In the genomic region with DNA sequence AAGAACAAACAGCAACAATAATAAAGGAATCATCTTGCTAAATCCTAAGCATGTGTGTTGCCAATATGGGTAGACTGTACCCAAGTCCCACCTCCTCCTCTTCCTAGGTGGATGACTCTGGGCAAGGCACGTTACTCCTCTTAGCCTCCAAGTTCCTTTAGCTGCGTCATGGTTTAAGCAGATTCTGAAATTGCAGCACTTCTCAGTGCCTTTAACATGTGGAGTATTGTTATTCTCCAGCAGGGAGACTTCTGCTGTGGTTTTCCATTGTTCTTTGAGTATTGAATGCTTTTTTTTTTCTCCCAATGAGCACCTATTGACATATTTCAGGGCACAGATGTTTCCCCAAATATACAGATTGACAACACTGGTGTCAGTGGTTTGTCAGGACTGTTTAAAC, we compare ENCODE assay signal across 21 cellular contexts. TPM values are rescaled to one million over a fixed set of nuclear protein-coding genes. Genes with fewer than 3 reads are reported as not detected.
"Had no signal": no experiment of that assay in that cellular context is flagged by ENCODE, and none has a peak within 500 bp of the region (broad histone marks: within the 10 kb centered on the region; RNA-seq: fewer than 3 reads in every experiment).

No MANE protein-coding gene starts in this region.

- H3K4me3 ChIP-seq: left ventricle myocardium inferior, mucosa of descending colon had no signal

- H3K9me3 Mint-ChIP-seq: activated CD4-positive, alpha-beta T cell treated with anti-CD3 and anti-CD28 coated beads, Interleukin-2, amount 10 ng/mL, durations not matched to agents 24 days and 14 days; activated naive CD8-positive, alpha-beta T cell treated with anti-CD3 and anti-CD28 coated beads for 36 hours; activated T-cell treated with anti-CD3 and anti-CD28 coated beads, Interleukin-2, amount 50 U/mL, for 72 hours; central memory CD8-positive, alpha-beta T cell; naive thymus-derived CD8-positive, alpha-beta T cell; stimulated activated effector memory CD8-positive, alpha-beta T cell treated with anti-CD3 and anti-CD28 coated beads, Interleukin-12 subunit alpha, Interleukin-12 subunit beta, amount 100 ng/mL, for 72 hours had no signal

- H3K27me3 ChIP-seq: brain microvascular endothelial cell had no signal

- H3K27ac ChIP-seq: brain microvascular endothelial cell, left ventricle myocardium inferior, parathyroid adenoma had no signal

- H2AFZ ChIP-seq: parathyroid adenoma had no signal

- FAIRE-seq: TTC549 had no signal

- DNase-seq: activated CD4-positive, alpha-beta T cell treated with anti-CD3 and anti-CD28 coated beads, Interleukin-2, amount 10 ng/mL, durations not matched to agents 24 days and 14 days; activated CD4-positive, CD25-positive, alpha-beta regulatory T cell; activated CD8-positive, alpha-beta memory T cell treated with anti-CD3 and anti-CD28 coated beads, Interleukin-2, amount 50 U/mL, for 4 hours; activated CD8-positive, alpha-beta T cell treated with anti-CD3 and anti-CD28 coated beads, Interleukin-2, amount 10 ng/mL, durations not matched to agents 7 days and 5 days; activated gamma-delta T cell treated with Interleukin-2 at 50 U/mL for 16 hours; activated naive CD8-positive, alpha-beta T cell treated with anti-CD3 and anti-CD28 coated beads for 36 hours; activated T-cell treated with anti-CD3 and anti-CD28 coated beads, Interleukin-2, amount 50 U/mL, for 72 hours; amygdala; brain microvascular endothelial cell; hippocampal formation; left ventricle myocardium inferior; mucosa of descending colon; naive thymus-derived CD8-positive, alpha-beta T cell; retina; SW 1271; trophoblast cell had no signal

- H3K4me3 Mint-ChIP-seq: activated CD4-positive, alpha-beta T cell treated with anti-CD3 and anti-CD28 coated beads, Interleukin-2, amount 10 ng/mL, durations not matched to agents 24 days and 14 days; activated CD8-positive, alpha-beta T cell treated with anti-CD3 and anti-CD28 coated beads, Interleukin-2, amount 10 ng/mL, durations not matched to agents 7 days and 5 days; activated naive CD8-positive, alpha-beta T cell treated with anti-CD3 and anti-CD28 coated beads for 36 hours; activated T-cell treated with anti-CD3 and anti-CD28 coated beads, Interleukin-2, amount 50 U/mL, for 72 hours; central memory CD8-positive, alpha-beta T cell; naive thymus-derived CD8-positive, alpha-beta T cell; stimulated activated effector memory CD8-positive, alpha-beta T cell treated with anti-CD3 and anti-CD28 coated beads, Interleukin-12 subunit alpha, Interleukin-12 subunit beta, amount 100 ng/mL, for 72 hours had no signal

- H3K9me3 ChIP-seq: left ventricle myocardium inferior, mucosa of descending colon had no signal

- H3K36me3 Mint-ChIP-seq: activated naive CD8-positive, alpha-beta T cell treated with anti-CD3 and anti-CD28 coated beads for 36 hours; naive thymus-derived CD8-positive, alpha-beta T cell; stimulated activated effector memory CD8-positive, alpha-beta T cell treated with anti-CD3 and anti-CD28 coated beads, Interleukin-12 subunit alpha, Interleukin-12 subunit beta, amount 100 ng/mL, for 72 hours had no signal

- H3K9ac ChIP-seq: parathyroid adenoma had no signal

- H3K27ac Mint-ChIP-seq: activated CD4-positive, alpha-beta T cell treated with anti-CD3 and anti-CD28 coated beads, Interleukin-2, amount 10 ng/mL, durations not matched to agents 24 days and 14 days; activated CD8-positive, alpha-beta T cell treated with anti-CD3 and anti-CD28 coated beads, Interleukin-2, amount 10 ng/mL, durations not matched to agents 7 days and 5 days; activated naive CD8-positive, alpha-beta T cell treated with anti-CD3 and anti-CD28 coated beads for 36 hours; activated T-cell treated with anti-CD3 and anti-CD28 coated beads, Interleukin-2, amount 50 U/mL, for 72 hours; stimulated activated effector memory CD8-positive, alpha-beta T cell treated with anti-CD3 and anti-CD28 coated beads, Interleukin-12 subunit alpha, Interleukin-12 subunit beta, amount 100 ng/mL, for 72 hours had no signal

- H3K36me3 ChIP-seq: brain microvascular endothelial cell, left ventricle myocardium inferior had no signal

- ATAC-seq: activated CD8-positive, alpha-beta T cell treated with anti-CD3 and anti-CD28 coated beads, Interleukin-2, amount 10 ng/mL, durations not matched to agents 7 days and 5 days; activated T-cell treated with anti-CD3 and anti-CD28 coated beads, Interleukin-2, amount 50 U/mL, for 72 hours; mucosa of descending colon; naive thymus-derived CD8-positive, alpha-beta T cell; stimulated activated effector memory CD8-positive, alpha-beta T cell treated with anti-CD3 and anti-CD28 coated beads, Interleukin-12 subunit alpha, Interleukin-12 subunit beta, amount 100 ng/mL, for 72 hours had no signal

- H3K4me1 Mint-ChIP-seq: activated CD4-positive, alpha-beta T cell treated with anti-CD3 and anti-CD28 coated beads, Interleukin-2, amount 10 ng/mL, durations not matched to agents 24 days and 14 days; activated naive CD8-positive, alpha-beta T cell treated with anti-CD3 and anti-CD28 coated beads for 36 hours; central memory CD8-positive, alpha-beta T cell; naive thymus-derived CD8-positive, alpha-beta T cell; stimulated activated effector memory CD8-positive, alpha-beta T cell treated with anti-CD3 and anti-CD28 coated beads, Interleukin-12 subunit alpha, Interleukin-12 subunit beta, amount 100 ng/mL, for 72 hours had no signal

RNA-seq across cellular contexts. Expression of gene ARHGEF10L, which starts 15.5 kb away (rescaled TPM):
- total RNA-seq: activated CD4-positive, alpha-beta T cell treated with anti-CD3 and anti-CD28 coated beads, Interleukin-2, amount 10 ng/mL, durations not matched to agents 24 days and 14 days; activated CD8-positive, alpha-beta T cell treated with anti-CD3 and anti-CD28 coated beads, Interleukin-2, amount 10 ng/mL, durations not matched to agents 7 days and 5 days; activated naive CD8-positive, alpha-beta T cell treated with anti-CD3 and anti-CD28 coated beads for 36 hours; activated T-cell treated with anti-CD3 and anti-CD28 coated beads, Interleukin-2, amount 50 U/mL, for 72 hours; T-helper 2 cell treated with Interferon-gamma antibody and Interleukin-4, amounts not matched to agents 100 ng/mL and 5 ng/mL, for 36 hours had no signal
- polyA plus RNA-seq: naive thymus-derived CD8-positive, alpha-beta T cell had no signal
